In the genomic region with DNA sequence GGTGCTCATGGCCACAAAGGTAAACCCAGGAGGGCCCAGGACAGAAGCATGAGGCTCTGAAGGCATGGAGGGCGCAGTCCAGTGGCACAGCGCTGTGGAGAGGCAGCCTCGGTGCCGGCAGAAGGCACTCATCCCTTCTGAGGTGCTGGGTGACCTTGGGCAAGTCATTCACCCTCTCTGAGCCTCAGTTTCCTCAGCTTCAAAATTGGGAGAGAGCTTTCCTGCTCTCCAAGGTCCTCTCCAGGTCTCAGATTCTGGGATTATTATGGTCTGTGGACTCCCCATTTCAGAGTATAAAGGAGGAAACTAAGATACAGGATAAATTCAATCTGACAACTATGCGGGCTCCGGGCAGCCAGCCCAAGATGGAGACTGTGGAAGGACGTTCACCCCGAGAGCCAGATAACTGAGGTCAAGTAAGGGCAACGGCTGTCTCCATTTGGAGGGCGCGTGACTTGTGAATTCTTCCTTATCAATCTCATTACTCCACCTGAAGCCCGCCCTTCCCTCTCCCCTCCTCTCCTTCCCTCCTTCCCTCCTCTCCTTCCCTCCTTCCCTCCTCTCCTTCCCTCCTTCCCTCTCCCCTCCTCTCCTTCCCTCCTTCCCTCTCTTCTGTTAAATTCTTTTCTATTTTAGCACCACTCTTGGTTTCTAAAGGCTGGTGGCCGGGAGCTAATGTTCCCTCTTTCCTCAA, we compare ENCODE assay signal across 1 cellular context.
TF ChIP-seq lines count a peak whose summit lies in the region.

No MANE protein-coding gene starts in this region.

TF ChIP-seq in K562, 482 proteins besides CTCF, POLR2A, EP300 and RAD21 (continued from another document):
- TF ChIP-seq, protein P1, sequence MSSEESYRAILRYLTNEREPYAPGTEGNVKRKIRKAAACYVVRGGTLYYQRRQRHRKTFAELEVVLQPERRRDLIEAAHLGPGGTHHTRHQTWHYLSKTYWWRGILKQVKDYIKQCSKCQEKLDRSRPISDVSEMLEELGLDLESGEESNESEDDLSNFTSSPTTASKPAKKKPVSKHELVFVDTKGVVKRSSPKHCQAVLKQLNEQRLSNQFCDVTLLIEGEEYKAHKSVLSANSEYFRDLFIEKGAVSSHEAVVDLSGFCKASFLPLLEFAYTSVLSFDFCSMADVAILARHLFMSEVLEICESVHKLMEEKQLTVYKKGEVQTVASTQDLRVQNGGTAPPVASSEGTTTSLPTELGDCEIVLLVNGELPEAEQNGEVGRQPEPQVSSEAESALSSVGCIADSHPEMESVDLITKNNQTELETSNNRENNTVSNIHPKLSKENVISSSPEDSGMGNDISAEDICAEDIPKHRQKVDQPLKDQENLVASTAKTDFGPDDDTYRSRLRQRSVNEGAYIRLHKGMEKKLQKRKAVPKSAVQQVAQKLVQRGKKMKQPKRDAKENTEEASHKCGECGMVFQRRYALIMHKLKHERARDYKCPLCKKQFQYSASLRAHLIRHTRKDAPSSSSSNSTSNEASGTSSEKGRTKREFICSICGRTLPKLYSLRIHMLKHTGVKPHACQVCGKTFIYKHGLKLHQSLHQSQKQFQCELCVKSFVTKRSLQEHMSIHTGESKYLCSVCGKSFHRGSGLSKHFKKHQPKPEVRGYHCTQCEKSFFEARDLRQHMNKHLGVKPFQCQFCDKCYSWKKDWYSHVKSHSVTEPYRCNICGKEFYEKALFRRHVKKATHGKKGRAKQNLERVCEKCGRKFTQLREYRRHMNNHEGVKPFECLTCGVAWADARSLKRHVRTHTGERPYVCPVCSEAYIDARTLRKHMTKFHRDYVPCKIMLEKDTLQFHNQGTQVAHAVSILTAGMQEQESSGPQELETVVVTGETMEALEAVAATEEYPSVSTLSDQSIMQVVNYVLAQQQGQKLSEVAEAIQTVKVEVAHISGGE (CRISPR knock-in tag; IDR thresholded peaks at IDR 0.05), result peak in 1 of 3 experiments; percentile 37; a peak in 1 of 6 replicates
- TF ChIP-seq TCFL5 (CRISPR knock-in tag; conservative IDR thresholded peaks at IDR 0.05), result 0 out of 2 replicates have a peak, but pooled peaks have one; percentile 40
- peak in 1 of 2 experiments; percentile 87; a peak in 2 of 4 replicates for TF ChIP-seq TEAD1 (CRISPR knock-in tag; IDR thresholded peaks at IDR 0.05)
- TF ChIP-seq NR4A1 (CRISPR knock-in tag; IDR thresholded peaks at IDR 0.05), result no peak
- TF ChIP-seq NR4A1 (tag; IDR thresholded peaks at IDR 0.05), result 0 out of 2 replicates have a peak, but pooled peaks have one; percentile 18
- TF ChIP-seq ZNF75A (CRISPR knock-in tag; IDR thresholded peaks at IDR 0.05), result no peak
- no peak for TF ChIP-seq RBM14 (IDR thresholded peaks at IDR 0.05; ENCODE audit: borderline replicate concordance, insufficient read depth, low read depth, low read length)
- peak; percentile 46 for TF ChIP-seq RAD51 (IDR thresholded peaks at IDR 0.05; ENCODE audit: borderline replicate concordance, low read depth)
- peak; percentile 26; the same call in 1 of the 2 replicates for TF ChIP-seq ZNF583 (CRISPR knock-in tag; IDR thresholded peaks at IDR 0.05)
- no peak for TF ChIP-seq NR3C1 (CRISPR knock-in tag; IDR thresholded peaks at IDR 0.05)
- TF ChIP-seq, protein P2, sequence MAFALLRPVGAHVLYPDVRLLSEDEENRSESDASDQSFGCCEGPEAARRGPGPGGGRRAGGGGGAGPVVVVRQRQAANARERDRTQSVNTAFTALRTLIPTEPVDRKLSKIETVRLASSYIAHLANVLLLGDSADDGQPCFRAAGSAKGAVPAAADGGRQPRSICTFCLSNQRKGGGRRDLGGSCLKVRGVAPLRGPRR (CRISPR knock-in tag; IDR thresholded peaks at IDR 0.05), result 0 out of 2 replicates have a peak, but pooled peaks have one; percentile 7
- TF ChIP-seq TRIM24 (IDR thresholded peaks at IDR 0.05), result 0 out of 4 replicates have a peak, but pooled peaks of 1 of the 2 experiments have one; percentile 28
- peak in 1 of 2 experiments; percentile 52; a peak in 2 of 4 replicates for TF ChIP-seq RCOR1 (IDR thresholded peaks at IDR 0.05; ENCODE audit: borderline replicate concordance in 1 of 2, low read depth in 2 of 2, low read length in 2 of 2)
- TF ChIP-seq, protein P3, sequence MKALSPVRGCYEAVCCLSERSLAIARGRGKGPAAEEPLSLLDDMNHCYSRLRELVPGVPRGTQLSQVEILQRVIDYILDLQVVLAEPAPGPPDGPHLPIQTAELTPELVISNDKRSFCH (CRISPR knock-in tag; IDR thresholded peaks at IDR 0.05), result no peak
- TF ChIP-seq, protein P3 (tag; IDR thresholded peaks at IDR 0.05), result peak; percentile 54
- TF ChIP-seq, protein P4, sequence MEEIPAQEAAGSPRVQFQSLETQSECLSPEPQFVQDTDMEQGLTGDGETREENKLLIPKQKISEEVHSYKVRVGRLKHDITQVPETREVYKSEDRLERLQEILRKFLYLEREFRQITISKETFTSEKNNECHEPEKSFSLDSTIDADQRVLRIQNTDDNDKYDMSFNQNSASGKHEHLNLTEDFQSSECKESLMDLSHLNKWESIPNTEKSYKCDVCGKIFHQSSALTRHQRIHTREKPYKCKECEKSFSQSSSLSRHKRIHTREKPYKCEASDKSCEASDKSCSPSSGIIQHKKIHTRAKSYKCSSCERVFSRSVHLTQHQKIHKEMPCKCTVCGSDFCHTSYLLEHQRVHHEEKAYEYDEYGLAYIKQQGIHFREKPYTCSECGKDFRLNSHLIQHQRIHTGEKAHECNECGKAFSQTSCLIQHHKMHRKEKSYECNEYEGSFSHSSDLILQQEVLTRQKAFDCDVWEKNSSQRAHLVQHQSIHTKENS (CRISPR knock-in tag; IDR thresholded peaks at IDR 0.05), result no peak
- TF ChIP-seq ZNF444 (CRISPR knock-in tag; IDR thresholded peaks at IDR 0.05), result 0 out of 2 replicates have a peak, but pooled peaks have one; percentile 55
- TF ChIP-seq RB1 (IDR thresholded peaks at IDR 0.05; ENCODE audit: low read depth), result no peak
- no peak for TF ChIP-seq ZNF174 (CRISPR knock-in tag; IDR thresholded peaks at IDR 0.05)
- no peak for TF ChIP-seq HSF4 (CRISPR knock-in tag; IDR thresholded peaks at IDR 0.05; ENCODE audit: borderline replicate concordance)
- TF ChIP-seq SMAD3 (CRISPR knock-in tag; conservative IDR thresholded peaks at IDR 0.05), result peak; percentile 81
- 0 out of 2 replicates have a peak, but pooled peaks have one; percentile 51 for TF ChIP-seq DDX20 (tag; IDR thresholded peaks at IDR 0.05; ENCODE audit: low read depth)
- 0 out of 2 replicates have a peak, but pooled peaks have one; percentile 63 for TF ChIP-seq HLTF (IDR thresholded peaks at IDR 0.05)
- TF ChIP-seq, protein P5, sequence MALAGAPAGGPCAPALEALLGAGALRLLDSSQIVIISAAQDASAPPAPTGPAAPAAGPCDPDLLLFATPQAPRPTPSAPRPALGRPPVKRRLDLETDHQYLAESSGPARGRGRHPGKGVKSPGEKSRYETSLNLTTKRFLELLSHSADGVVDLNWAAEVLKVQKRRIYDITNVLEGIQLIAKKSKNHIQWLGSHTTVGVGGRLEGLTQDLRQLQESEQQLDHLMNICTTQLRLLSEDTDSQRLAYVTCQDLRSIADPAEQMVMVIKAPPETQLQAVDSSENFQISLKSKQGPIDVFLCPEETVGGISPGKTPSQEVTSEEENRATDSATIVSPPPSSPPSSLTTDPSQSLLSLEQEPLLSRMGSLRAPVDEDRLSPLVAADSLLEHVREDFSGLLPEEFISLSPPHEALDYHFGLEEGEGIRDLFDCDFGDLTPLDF (CRISPR knock-in tag; IDR thresholded peaks at IDR 0.05), result no peak
- TF ChIP-seq ZNF175 (CRISPR knock-in tag; IDR thresholded peaks at IDR 0.05; ENCODE audit: low read depth), result 0 out of 2 replicates have a peak, but pooled peaks have one; percentile 66
- TF ChIP-seq ZNF76 (CRISPR knock-in tag; IDR thresholded peaks at IDR 0.05; ENCODE audit: borderline replicate concordance), result 0 out of 2 replicates have a peak, but pooled peaks have one; percentile 18
- 0 out of 2 replicates have a peak, but pooled peaks have one; percentile 34 for TF ChIP-seq NFRKB (IDR thresholded peaks at IDR 0.05; ENCODE audit: low read depth)
